ENCODE assay signal across 15 cellular contexts in genomic region chr7:70855373-70855772, GRCh38.
DNase-seq lines count a peak whose midpoint lies in the region; TF ChIP-seq lines count a peak whose summit lies in the region.
"Had no signal": no experiment of that assay in that cellular context is flagged by ENCODE, and none has a peak within 500 bp of the region (broad histone marks: within the 10 kb centered on the region; RNA-seq: fewer than 3 reads in every experiment).

No MANE protein-coding gene starts in this region.

- H3K27ac Mint-ChIP-seq in endodermal cell = no peak overlapping the region
- H3K27ac Mint-ChIP-seq: GM23338 had no signal

- H3K4me3 ChIP-seq in endodermal cell (ENCODE audit: low read length) (no peak overlapping the region), MG63 (no peak overlapping the region)
- H3K4me3 ChIP-seq: BLaER1, GM12878, GM23338, HAP-1 had no signal

- no peaks in the 10 kb centered on the region for H3K27me3 Mint-ChIP-seq in endodermal cell (ENCODE audit: insufficient read depth)

- H3K4me3 Mint-ChIP-seq in endodermal cell = no peak overlapping the region
- H3K4me3 Mint-ChIP-seq: CD8-positive, alpha-beta memory T cell; GM23338 had no signal

- no peaks in the 10 kb centered on the region for H3K4me1 Mint-ChIP-seq in endodermal cell
- H3K4me1 Mint-ChIP-seq: CD8-positive, alpha-beta memory T cell had no signal

- H3K36me3 ChIP-seq in endodermal cell (ENCODE audit: control insufficient read depth, insufficient read depth, low read length) (no peaks in the 10 kb centered on the region), MG63 (no peaks in the 10 kb centered on the region)
- H3K36me3 ChIP-seq: BLaER1, HAP-1 had no signal

- H3K27me3 ChIP-seq in endodermal cell (ENCODE audit: control insufficient read depth, insufficient read depth, low read length, poor library complexity, severe bottlenecking) = no peaks in the 10 kb centered on the region
- no peaks in the 10 kb centered on the region for H3K27me3 ChIP-seq in MG63
- H3K27me3 ChIP-seq: BLaER1 had no signal

- H3K9me3 Mint-ChIP-seq in endodermal cell = peaks cover 23% of the 10 kb centered on the region

- peaks cover 4% of the 10 kb centered on the region for H3K36me3 Mint-ChIP-seq in endodermal cell (ENCODE audit: low read depth)
- H3K36me3 Mint-ChIP-seq: CD8-positive, alpha-beta memory T cell had no signal

- peak; percentile 36 for TF ChIP-seq CTCF in endodermal cell (conservative IDR thresholded peaks at IDR 0.05)

- 100% methylated on average over 1 of the region's 1 CpG; no CpG with 5 or more reads in 1 of the 2 experiments for WGBS in endodermal cell (ENCODE audit: insufficient coverage in 1 of 2, insufficient read length in 1 of 2), 2 experiments

- DNase-seq in NCI-H1694 treated with DMSO at 0.1 percent for 48 hours (lab: John Stamatoyannopoulos, UW) (peak; percentile 1), NCI-H1694 (lab: John Stamatoyannopoulos, UW) (no peak), NCI-H524 treated with DMSO at 0.1 percent for 48 hours (lab: John Stamatoyannopoulos, UW) (peak; percentile 1), endodermal cell (peak; percentile 66), NCI-H2171 (lab: John Stamatoyannopoulos, UW) (no peak), MG63 (no peak), HuH-7 (ENCODE audit: low spot score) (no peak)
- DNase-seq: 8988T; AML-193; Caco-2; CD8-positive, alpha-beta memory T cell had no signal

- H3K4me1 ChIP-seq in endodermal cell (ENCODE audit: control insufficient read depth, insufficient read depth, low read length) = no peaks in the 10 kb centered on the region
- H3K4me1 ChIP-seq: BLaER1, Caco-2, HAP-1 had no signal

- peaks cover 28% of the 10 kb centered on the region for H3K9me3 ChIP-seq in endodermal cell (ENCODE audit: control insufficient read depth, low read length)
- no peaks in the 10 kb centered on the region for H3K9me3 ChIP-seq in MG63
- H3K9me3 ChIP-seq: Caco-2, HAP-1 had no signal

- H3K9ac ChIP-seq in endodermal cell (ENCODE audit: extremely low read depth, low read length, poor library complexity, severe bottlenecking) = no peak overlapping the region
- H3K9ac ChIP-seq: BLaER1 had no signal

- no peak overlapping the region for H3K27ac ChIP-seq in endodermal cell (ENCODE audit: low read depth, low read length)
- H3K27ac ChIP-seq: BLaER1 had no signal

Comparison
In these comparisons a context has a peak if more than half of its experiments do, and no peak if none do; other contexts are left out.
1. DNase-seq: peak in NCI-H1694 treated with DMSO at 0.1 percent for 48 hours (single experiment), NCI-H524 treated with DMSO at 0.1 percent for 48 hours (single experiment) and endodermal cell (single experiment); none in NCI-H1694 (single experiment), NCI-H2171 (single experiment), MG63 (single experiment) and HuH-7 (single experiment).